10 cellular contexts compared by ENCODE assay signal in the genomic region with DNA sequence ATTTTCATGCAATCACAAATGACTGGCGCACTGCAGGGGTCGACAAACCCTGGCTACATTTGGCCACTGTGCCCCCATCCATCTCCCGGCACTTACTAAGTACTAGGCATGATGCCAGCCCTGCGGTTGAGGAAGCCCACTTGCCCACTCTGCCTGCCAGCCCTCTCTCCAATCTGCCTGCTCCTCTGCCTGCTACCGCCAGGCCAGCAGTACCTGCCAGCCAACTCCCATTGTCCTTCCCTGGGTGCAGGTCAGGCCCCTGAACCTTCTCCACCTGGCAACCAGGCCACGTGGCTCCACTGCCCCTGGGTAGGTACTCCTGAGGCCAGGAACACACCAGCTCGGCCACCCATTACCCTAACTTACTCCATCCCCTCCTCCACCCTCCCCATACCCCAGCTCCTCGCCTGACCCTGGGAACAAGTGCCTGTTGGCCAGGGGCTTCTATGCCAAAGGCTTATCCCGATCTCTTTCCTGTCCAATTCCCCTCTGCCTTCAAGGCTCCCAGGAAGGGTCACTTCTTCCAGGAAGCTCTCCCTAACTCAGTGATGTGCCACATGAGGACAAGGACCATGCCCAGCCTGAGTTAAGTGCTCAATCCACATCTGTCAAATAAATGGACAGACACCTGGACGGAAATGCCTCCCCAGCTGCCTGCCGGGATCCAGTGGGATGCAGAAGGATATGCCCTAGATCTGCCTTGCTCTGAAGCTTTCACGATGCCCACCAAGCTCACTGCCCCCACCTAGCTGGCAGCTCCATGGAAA. TPM values are rescaled to one million over a fixed set of nuclear protein-coding genes. Genes with fewer than 3 reads are reported as not detected.
A peak's percentile ranks its signal among the peaks of the same experiment; 100 is the strongest.
DNase-seq lines count a peak whose midpoint lies in the region; FAIRE-seq and TF ChIP-seq lines count a peak whose summit lies in the region.
"Had no signal": no experiment of that assay in that cellular context is flagged by ENCODE, and none has a peak within 500 bp of the region (broad histone marks: within the 10 kb centered on the region; RNA-seq: fewer than 3 reads in every experiment).

No MANE protein-coding gene starts in this region.

- H3K4me2 ChIP-seq in SU-DHL-6 (ENCODE audit: low read depth, low read length, poor library complexity, severe bottlenecking): peak overlapping the region; percentile 92

- H4K20me1 ChIP-seq in SU-DHL-6 (ENCODE audit: low read depth, low read length): no peaks in the 10 kb centered on the region; the same call in 1 of the 2 replicates

- H3K9ac ChIP-seq in SU-DHL-6 (ENCODE audit: low read length): peak overlapping the region; percentile 93

- no peaks in the 10 kb centered on the region for H3K9me2 ChIP-seq in SU-DHL-6 (replicated peaks; ENCODE audit: insufficient read depth, low read length)

- 27 to 54% (median 36%) methylated on average over 12 of the region's 12 CpGs for WGBS in small intestine, 3 donors

- H3K4me3 ChIP-seq in SU-DHL-6 (ENCODE audit: insufficient read depth, low read length, poor library complexity, severe bottlenecking) (peak overlapping the region; percentile 95), fibroblast of the aortic adventitia (ENCODE audit: low read depth, low read length) (peak overlapping the region; percentile 44), small intestine (ENCODE audit: low read depth in 1 of 2, low read length in 2 of 2) (peak overlapping the region in 1 of 2 donors; percentile 83)

- no peak for TF ChIP-seq CTCF in SU-DHL-6 (IDR thresholded peaks at IDR 0.05; ENCODE audit: insufficient read depth, low read length, poor library complexity, severe bottlenecking)
- TF ChIP-seq CTCF in fibroblast of the aortic adventitia (IDR thresholded peaks at IDR 0.05; ENCODE audit: insufficient read depth, low read length): no peak
- TF ChIP-seq CTCF in GM10266 (IDR thresholded peaks at IDR 0.05; ENCODE audit: control insufficient read depth, insufficient read depth, low read depth, missing control alignments): no peak

- no peaks in the 10 kb centered on the region for H3K27me3 ChIP-seq in SU-DHL-6 (ENCODE audit: low read length)
- no peaks in the 10 kb centered on the region for H3K27me3 ChIP-seq in small intestine (ENCODE audit: control insufficient read depth in 2 of 2, insufficient read depth in 2 of 2, low read length in 2 of 2)

- peaks cover 13 to 20% of the 10 kb centered on the region in 2 donors for H3K4me1 ChIP-seq in small intestine (ENCODE audit: control insufficient read depth in 2 of 2, insufficient read depth in 1 of 2, low read depth in 1 of 2, low read length in 1 of 2)

- DNase-seq in DMS79 treated with DMSO at 0.1 percent for 48 hours (lab: John Stamatoyannopoulos, UW): peak; percentile 91
- no peak for DNase-seq in DMS79 (lab: John Stamatoyannopoulos, UW)
- DNase-seq in fibroblast of the aortic adventitia (ENCODE audit: low read depth): no peak
- peak; percentile 21 for DNase-seq in small intestine
- DNase-seq in stimulated activated naive CD4-positive, alpha-beta T cell treated with Interleukin-2 at 50 U/mL for 16 hours (lab: John Stamatoyannopoulos, UW): no peak
- no peak for DNase-seq in GM10266 (ENCODE audit: extremely low spot score)
- DNase-seq in NCI-H748 (lab: John Stamatoyannopoulos, UW; ENCODE audit: unreplicated experiment): no peak

- H3F3A ChIP-seq in SU-DHL-6 (ENCODE audit: insufficient read depth): peaks cover 72% of the 10 kb centered on the region

- peak overlapping the region; percentile 97 for H3K27ac ChIP-seq in SU-DHL-6 (ENCODE audit: low read depth, low read length)
- peak overlapping the region; percentile 81 to 93 for H3K27ac ChIP-seq in small intestine (ENCODE audit: low read depth in 1 of 2, low read length in 1 of 2)

- H3K9me3 ChIP-seq in SU-DHL-6 (ENCODE audit: insufficient read depth, low read length) (no peaks in the 10 kb centered on the region), small intestine (ENCODE audit: control insufficient read depth, low read depth) (no peaks in the 10 kb centered on the region)

- no peak overlapping the region for H2AFZ ChIP-seq in SU-DHL-6 (ENCODE audit: low read depth, low read length, severe bottlenecking)

- peaks cover 10% of the 10 kb centered on the region; the same call in 1 of the 2 replicates for H3K36me3 ChIP-seq in SU-DHL-6 (ENCODE audit: low read length)
- no peaks in the 10 kb centered on the region for H3K36me3 ChIP-seq in small intestine (ENCODE audit: control insufficient read depth in 2 of 2, insufficient read depth in 2 of 2, low read length in 2 of 2)

- peaks cover 98% of the 10 kb centered on the region for H3K79me2 ChIP-seq in SU-DHL-6 (ENCODE audit: insufficient read depth, low read length)

- FAIRE-seq in small intestine (lab: Jason Lieb, UNC): no peak
- FAIRE-seq: A204.1, islet of Langerhans had no signal

RNA-seq across cellular contexts. Expression of a gene that starts 6.6 kb away (rescaled TPM):
- total RNA-seq in fibroblast of the aortic adventitia (ENCODE audit: low replicate concordance): 32.4 and 50.3 TPM in 2 replicates
- polyA plus RNA-seq in small intestine: 100 to 1,000 TPM in 1 of 3 donors, 10 to 100 TPM in 2; 43.9 to 123 (median 69.4) TPM

RNA-seq across cellular contexts. Expression of a gene that starts 36.5 kb away (rescaled TPM):
- 7.0 and 19.9 TPM in 2 replicates for total RNA-seq in fibroblast of the aortic adventitia (ENCODE audit: low replicate concordance)
- 10 to 100 TPM; 23.2 to 46.0 (median 37.8) TPM for polyA plus RNA-seq in small intestine

RNA-seq across cellular contexts. Expression of a gene that starts 43.6 kb away (rescaled TPM):
- total RNA-seq in fibroblast of the aortic adventitia (ENCODE audit: low replicate concordance): 1.6 and 2.6 TPM in 2 replicates
- under 1 TPM in 2 of 3 donors, not detected in 1; 0.60 to 0.81 TPM for polyA plus RNA-seq in small intestine

RNA-seq across cellular contexts. Expression of a gene that starts 57.3 kb away (rescaled TPM):
- total RNA-seq in fibroblast of the aortic adventitia (ENCODE audit: low replicate concordance): 24.4 and 37.1 TPM in 2 replicates
- polyA plus RNA-seq in small intestine: 10 to 100 TPM; 20.4 to 34.7 (median 24.6) TPM

Comparison
In these comparisons a context has a peak if more than half of its experiments do, and no peak if none do; other contexts are left out.
1. DNase-seq: peak in DMS79 treated with DMSO at 0.1 percent for 48 hours (single experiment) and small intestine (single experiment); none in DMS79 (single experiment), fibroblast of the aortic adventitia (single experiment), stimulated activated naive CD4-positive, alpha-beta T cell treated with Interleukin-2 at 50 U/mL for 16 hours (single experiment), GM10266 (single experiment) and NCI-H748 (single experiment).